Comparison of ENCODE assay signal across 8 cellular contexts in the genomic region with DNA sequence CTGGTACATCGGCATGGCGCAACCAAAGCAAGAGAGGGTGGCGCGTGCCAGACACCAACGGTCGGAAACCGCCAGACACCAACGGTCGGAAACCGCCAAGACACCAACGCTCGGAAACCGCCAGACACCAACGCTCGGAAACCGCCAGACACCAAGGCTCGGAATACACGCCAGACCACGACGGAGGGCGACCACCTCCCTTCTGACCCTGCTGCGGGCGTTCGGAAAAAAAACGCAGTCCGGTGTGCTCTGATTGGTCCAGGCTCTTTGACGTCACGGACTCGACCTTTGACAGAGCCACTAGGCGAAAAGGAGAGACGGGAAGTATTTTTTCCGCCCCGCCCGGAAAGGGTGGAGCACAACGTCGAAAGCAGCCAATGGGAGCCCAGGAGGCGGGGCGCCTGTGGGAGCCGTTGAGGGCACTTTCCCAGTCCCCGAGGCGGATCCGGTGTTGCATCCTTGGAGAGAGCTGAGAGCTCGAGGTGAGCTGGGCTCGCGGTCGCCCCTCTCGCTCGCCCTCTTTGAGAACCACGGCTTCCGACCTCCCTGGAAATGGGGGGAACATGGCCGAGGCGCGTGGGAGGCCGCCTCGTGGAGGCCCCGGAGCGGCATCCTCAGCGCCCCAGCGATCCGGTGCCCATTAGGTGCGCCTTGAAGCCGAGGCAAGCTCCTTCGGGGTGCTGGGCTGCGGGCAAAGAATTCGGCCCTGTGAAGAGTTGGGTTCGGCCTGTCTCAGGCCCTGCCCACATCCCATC. TPM values are rescaled to one million over a fixed set of nuclear protein-coding genes. Genes with fewer than 3 reads are reported as not detected.
DNase-seq lines count a peak whose midpoint lies in the region; ATAC-seq and TF ChIP-seq lines count a peak whose summit lies in the region.
"Not testable (repeated sequence)": the region's sequence is repeated elsewhere in the genome, so short reads cannot be mapped to it uniquely, and the experiment has no call there.

No MANE protein-coding gene starts in this region.

- H3K27me3 Mint-ChIP-seq in WTC11 (ENCODE audit: low read depth) = not testable (repeated sequence)

- intact Hi-C loops in heart right ventricle (cut with DNase I) = not testable (repeated sequence)

- not testable (repeated sequence) for H3K36me3 ChIP-seq in heart right ventricle; osteoblast (ENCODE audit: insufficient read depth, low read length)

- not testable (repeated sequence) for H3K36me3 Mint-ChIP-seq in WTC11

- not testable (repeated sequence) for H3K4me1 Mint-ChIP-seq in WTC11

- peak; percentile 80 for DNase-seq in EH (ENCODE audit: low read depth)
- DNase-seq in WTC11 (ENCODE audit: low spot score) = peak; percentile 94
- DNase-seq in astrocyte of the hippocampus (ENCODE audit: low read depth, low spot score) = peak; percentile 89
- DNase-seq in heart right ventricle = peak; percentile 85 to 88
- DNase-seq in osteoblast (ENCODE audit: insufficient read length, low spot score, missing footprints) = not testable (repeated sequence)
- peak; percentile 87 for DNase-seq in stimulated activated CD8-positive, alpha-beta memory T cell treated with anti-CD3 and anti-CD28 coated beads, Interleukin-7, amount 100 ng/mL, for 4 hours (ENCODE audit: low read depth in 2 of 2)

- H3K4me3 Mint-ChIP-seq in WTC11 = peak overlapping the region; percentile 91

- H3K9me3 ChIP-seq in heart right ventricle; osteoblast (ENCODE audit: low read depth, low read length): not testable (repeated sequence)

- peak overlapping the region; percentile 82 to 95 (median 89) for H3K27ac ChIP-seq in heart right ventricle
- peak overlapping the region; percentile 65 for H3K27ac ChIP-seq in osteoblast (ENCODE audit: low read depth, low read length)

- TF ChIP-seq CTCF in WTC11 (IDR thresholded peaks at IDR 0.05); heart right ventricle (IDR thresholded peaks at IDR 0.05); osteoblast (IDR thresholded peaks at IDR 0.05; ENCODE audit: extremely low read depth, low read depth, low read length): not testable (repeated sequence)

- peak overlapping the region; percentile 58 to 84 (median 68) for H3K4me3 ChIP-seq in heart right ventricle
- H3K4me3 ChIP-seq in osteoblast (ENCODE audit: insufficient read depth, low read length) = peak overlapping the region; percentile 69

- 0% methylated on average over 44 to 45 of the region's 66 CpGs for WGBS in heart right ventricle, 2 donors

- H3K27me3 ChIP-seq in heart right ventricle; osteoblast (ENCODE audit: insufficient read depth, low read length): not testable (repeated sequence)

- ATAC-seq in GM21619 (IDR thresholded peaks at IDR 0.05; ENCODE audit: unreplicated experiment) (peak; percentile 79), HG03571 (IDR thresholded peaks at IDR 0.05; ENCODE audit: unreplicated experiment) (peak; percentile 70), WTC11 (peak; percentile 92), heart right ventricle (peak; percentile 97 to 99 (median 98))

- POLR2A ChIA-PET in WTC11 (lab: Charles Lee) = not testable (repeated sequence)

- H4K20me1 ChIP-seq in osteoblast (ENCODE audit: insufficient read depth, low read length) = not testable (repeated sequence)

- H3K4me1 ChIP-seq in heart right ventricle = peaks cover 3 to 11% (median 7%) of the 10 kb centered on the region in 9 donors
- not testable (repeated sequence) for H3K4me1 ChIP-seq in osteoblast (ENCODE audit: insufficient read depth, low read length)

- peak overlapping the region; percentile 97 for H3K27ac Mint-ChIP-seq in WTC11

- not testable (repeated sequence) for H3K79me2 ChIP-seq in osteoblast (ENCODE audit: insufficient read depth, low read length)

- CTCF ChIA-PET in WTC11 (lab: Charles Lee) = not testable (repeated sequence)

- H3K4me2 ChIP-seq in osteoblast (ENCODE audit: insufficient read depth, low read length) = peak overlapping the region; percentile 36

- H2AFZ ChIP-seq in osteoblast (ENCODE audit: low read length) = peak overlapping the region; percentile 85

- H3K9me3 Mint-ChIP-seq in WTC11 = not testable (repeated sequence)

TF ChIP-seq in WTC11, 78 proteins besides CTCF, POLR2A, EP300 and RAD21 (continues in another document):
- TF ChIP-seq, protein P1, sequence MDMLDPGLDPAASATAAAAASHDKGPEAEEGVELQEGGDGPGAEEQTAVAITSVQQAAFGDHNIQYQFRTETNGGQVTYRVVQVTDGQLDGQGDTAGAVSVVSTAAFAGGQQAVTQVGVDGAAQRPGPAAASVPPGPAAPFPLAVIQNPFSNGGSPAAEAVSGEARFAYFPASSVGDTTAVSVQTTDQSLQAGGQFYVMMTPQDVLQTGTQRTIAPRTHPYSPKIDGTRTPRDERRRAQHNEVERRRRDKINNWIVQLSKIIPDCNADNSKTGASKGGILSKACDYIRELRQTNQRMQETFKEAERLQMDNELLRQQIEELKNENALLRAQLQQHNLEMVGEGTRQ (CRISPR knock-in tag; IDR thresholded peaks at IDR 0.05) = peak; percentile 21; the same call in 1 of the 2 replicates
- TF ChIP-seq SP1 (CRISPR knock-in tag; conservative IDR thresholded peaks at IDR 0.05) (peak; percentile 83), NFYB (CRISPR knock-in tag; conservative IDR thresholded peaks at IDR 0.05; ENCODE audit: low read depth) (peak; percentile 95), SMAD4 (CRISPR knock-in tag; IDR thresholded peaks at IDR 0.05) (0 out of 2 replicates have a peak, but pooled peaks have one; percentile 41), FOXK1 (CRISPR knock-in tag; IDR thresholded peaks at IDR 0.05) (peak; percentile 75), CREM (CRISPR knock-in tag; IDR thresholded peaks at IDR 0.05) (peak; percentile 63; the same call in 1 of the 2 replicates), ZNF232 (CRISPR knock-in tag; IDR thresholded peaks at IDR 0.05) (peak; percentile 79; the same call in 1 of the 2 replicates), NFATC4 (CRISPR knock-in tag; IDR thresholded peaks at IDR 0.05) (0 out of 2 replicates have a peak, but pooled peaks have one; percentile 49), NFE2L1 (CRISPR knock-in tag; IDR thresholded peaks at IDR 0.05) (peak; percentile 34; the same call in 1 of the 2 replicates), TEAD1 (CRISPR knock-in tag; IDR thresholded peaks at IDR 0.05) (peak; percentile 65; the same call in 1 of the 2 replicates), FOXP1 (CRISPR knock-in tag; IDR thresholded peaks at IDR 0.05; ENCODE audit: borderline replicate concordance) (peak; percentile 70), ETV6 (CRISPR knock-in tag; IDR thresholded peaks at IDR 0.05) (peak; percentile 93)
- TF ChIP-seq, protein P2, sequence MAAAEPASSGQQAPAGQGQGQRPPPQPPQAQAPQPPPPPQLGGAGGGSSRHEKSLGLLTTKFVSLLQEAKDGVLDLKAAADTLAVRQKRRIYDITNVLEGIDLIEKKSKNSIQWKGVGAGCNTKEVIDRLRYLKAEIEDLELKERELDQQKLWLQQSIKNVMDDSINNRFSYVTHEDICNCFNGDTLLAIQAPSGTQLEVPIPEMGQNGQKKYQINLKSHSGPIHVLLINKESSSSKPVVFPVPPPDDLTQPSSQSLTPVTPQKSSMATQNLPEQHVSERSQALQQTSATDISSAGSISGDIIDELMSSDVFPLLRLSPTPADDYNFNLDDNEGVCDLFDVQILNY (CRISPR knock-in tag; IDR thresholded peaks at IDR 0.05) = peak; percentile 52; the same call in 1 of the 2 replicates
- TF ChIP-seq, protein P3, sequence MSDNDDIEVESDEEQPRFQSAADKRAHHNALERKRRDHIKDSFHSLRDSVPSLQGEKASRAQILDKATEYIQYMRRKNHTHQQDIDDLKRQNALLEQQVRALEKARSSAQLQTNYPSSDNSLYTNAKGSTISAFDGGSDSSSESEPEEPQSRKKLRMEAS (CRISPR knock-in tag; IDR thresholded peaks at IDR 0.05) = peak; percentile 34; the same call in 1 of the 2 replicates
- TF ChIP-seq, protein P4, sequence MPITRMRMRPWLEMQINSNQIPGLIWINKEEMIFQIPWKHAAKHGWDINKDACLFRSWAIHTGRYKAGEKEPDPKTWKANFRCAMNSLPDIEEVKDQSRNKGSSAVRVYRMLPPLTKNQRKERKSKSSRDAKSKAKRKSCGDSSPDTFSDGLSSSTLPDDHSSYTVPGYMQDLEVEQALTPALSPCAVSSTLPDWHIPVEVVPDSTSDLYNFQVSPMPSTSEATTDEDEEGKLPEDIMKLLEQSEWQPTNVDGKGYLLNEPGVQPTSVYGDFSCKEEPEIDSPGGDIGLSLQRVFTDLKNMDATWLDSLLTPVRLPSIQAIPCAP (CRISPR knock-in tag; IDR thresholded peaks at IDR 0.05) = 0 out of 2 replicates have a peak, but pooled peaks have one; percentile 48

RNA-seq across cellular contexts. Expression of a gene that starts 23.7 kb away (rescaled TPM):
- total RNA-seq in WTC11 (2021) (not detected in 3 replicates), heart right ventricle (not detected), osteoblast (not detected in 2 replicates)
- not detected for polyA plus RNA-seq in heart right ventricle

RNA-seq across cellular contexts. Expression of a gene that starts 36.6 kb away (rescaled TPM):
- total RNA-seq in WTC11 (2021) = 0.15 to 0.60 TPM (median 0.30 TPM) in 3 replicates
- under 1 TPM in 5 of 10 donors, not detected in 5; 0.24 to 0.72 (median 0.42) TPM for total RNA-seq in heart right ventricle
- under 1 TPM in 1 of 2 donors, not detected in 1; 0.14 TPM for polyA plus RNA-seq in heart right ventricle
- not detected in 2 replicates for total RNA-seq in osteoblast

RNA-seq across cellular contexts. Expression of a gene that starts 51.8 kb away (rescaled TPM):
- total RNA-seq in WTC11 (2021) (not detected in 3 replicates), heart right ventricle (not detected), osteoblast (not detected in 2 replicates)
- not detected for polyA plus RNA-seq in heart right ventricle
